13 cellular contexts compared by ENCODE assay signal in the genomic region with DNA sequence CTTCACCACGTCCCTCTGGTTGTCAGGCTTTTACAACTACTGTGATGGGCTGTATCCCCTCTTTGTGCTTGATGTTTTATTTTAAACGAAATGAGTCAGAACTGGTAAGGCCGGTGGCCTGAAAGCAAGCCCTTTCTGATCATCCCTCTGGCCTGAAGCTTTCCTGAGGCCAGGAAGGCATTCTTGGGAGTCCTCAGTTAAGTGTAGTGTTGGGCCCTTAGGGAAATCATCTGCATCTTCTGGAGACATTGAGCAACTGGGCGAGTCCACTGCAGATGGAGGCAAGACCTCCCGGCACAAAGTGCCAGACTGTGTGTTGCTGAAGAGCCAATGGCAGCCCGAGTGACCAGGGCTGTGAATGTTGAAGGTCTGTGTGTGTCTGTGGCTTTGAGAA. TPM values are rescaled to one million over a fixed set of nuclear protein-coding genes. Genes with fewer than 3 reads are reported as not detected.
DNase-seq lines count a peak whose midpoint lies in the region; ATAC-seq and TF ChIP-seq lines count a peak whose summit lies in the region.
"Had no signal": no experiment of that assay in that cellular context is flagged by ENCODE, and none has a peak within 500 bp of the region (broad histone marks: within the 10 kb centered on the region; RNA-seq: fewer than 3 reads in every experiment).

No MANE protein-coding gene starts in this region.

- peak overlapping the region; percentile 93 for H3K4me2 ChIP-seq in GM23338

- H3K9me3 ChIP-seq in iPS-18c (ENCODE audit: control insufficient read depth, insufficient read depth, low read length) (no peaks in the 10 kb centered on the region), gastrocnemius medialis (no peaks in the 10 kb centered on the region)
- H3K9me3 ChIP-seq: ovary, thyroid gland had no signal

- in situ Hi-C loops in gastrocnemius medialis (cut with MboI; ENCODE audit: low sequenced_read_pairs in 4 of 4), result no loop called here

- peaks cover 9% of the 10 kb centered on the region; the same call in 1 of the 2 replicates for H3F3A ChIP-seq in GM23338 (replicated peaks; ENCODE audit: low read depth)

- no peak for TF ChIP-seq CTCF in GM23338 (conservative IDR thresholded peaks at IDR 0.05; ENCODE audit: low read depth in 2 of 2)
- TF ChIP-seq CTCF in gastrocnemius medialis (IDR thresholded peaks at IDR 0.05 in 4 of 5, conservative IDR thresholded peaks at IDR 0.05 in 1 of 5), result no peak
- no peak for TF ChIP-seq CTCF in natural killer cell (IDR thresholded peaks at IDR 0.05)

- DNase-seq in GM23338 (ENCODE audit: low spot score), result peak; percentile 47
- peak in 2 of 61 donors; percentile 49 to 70 for DNase-seq in caudate nucleus (lab: John Stamatoyannopoulos, UW)
- peak in 1 of 2 donors; percentile 63 for DNase-seq in gastrocnemius medialis
- DNase-seq in OCI-M1 (lab: John Stamatoyannopoulos, UW), result no peak
- no peak for DNase-seq in putamen (ENCODE audit: low spot score)
- DNase-seq in natural killer cell, result no peak
- no peak for DNase-seq in epidermal melanocyte (ENCODE audit: insufficient read length, low spot score)
- DNase-seq: activated CD4-positive, alpha-beta T cell treated with anti-CD3 and anti-CD28 coated beads, Interleukin-2, amount 50 U/mL, for 1 hour; activated naive CD4-positive, alpha-beta T cell treated with anti-CD3 and anti-CD28 coated beads, Interleukin-2, amount 10 ng/mL, durations not matched to agents 7 days and 5 days; CD4-positive, CD25-positive, alpha-beta regulatory T cell had no signal

- no peak overlapping the region for H3K27ac Mint-ChIP-seq in GM23338
- H3K27ac Mint-ChIP-seq in natural killer cell, result no peak overlapping the region
- H3K27ac Mint-ChIP-seq: activated naive CD4-positive, alpha-beta T cell treated with anti-CD3 and anti-CD28 coated beads, Interleukin-2, amount 10 ng/mL, durations not matched to agents 7 days and 5 days; CD4-positive, CD25-positive, alpha-beta regulatory T cell had no signal

- H3K4me3 ChIP-seq in GM23338, result peak overlapping the region; percentile 73
- H3K4me3 ChIP-seq in iPS-18c (ENCODE audit: insufficient read depth, low read depth, low read length), result peak overlapping the region; percentile 55
- H3K4me3 ChIP-seq in gastrocnemius medialis, result peak overlapping the region; percentile 44 to 72 (median 56)

- peak; percentile 22 for ATAC-seq in GM23338
- ATAC-seq in gastrocnemius medialis, result peak; percentile 82 to 83
- no peak for ATAC-seq in natural killer cell

- H3K4me3 Mint-ChIP-seq in GM23338, result peak overlapping the region; percentile 70
- no peak overlapping the region for H3K4me3 Mint-ChIP-seq in natural killer cell
- H3K4me3 Mint-ChIP-seq: activated naive CD4-positive, alpha-beta T cell treated with anti-CD3 and anti-CD28 coated beads, Interleukin-2, amount 10 ng/mL, durations not matched to agents 7 days and 5 days; CD4-positive, CD25-positive, alpha-beta regulatory T cell had no signal

- TF ChIP-seq POLR2A in gastrocnemius medialis (IDR thresholded peaks at IDR 0.05), result no peak

- H3K36me3 ChIP-seq in GM23338 (ENCODE audit: insufficient read depth), result peaks cover 4% of the 10 kb centered on the region; the same call in 1 of the 2 replicates
- H3K36me3 ChIP-seq in gastrocnemius medialis, result no peaks in the 10 kb centered on the region
- H3K36me3 ChIP-seq: ovary, thyroid gland had no signal

- H3K36me3 Mint-ChIP-seq in GM23338 (ENCODE audit: low read depth), result peaks cover 14% of the 10 kb centered on the region
- no peaks in the 10 kb centered on the region for H3K36me3 Mint-ChIP-seq in natural killer cell
- H3K36me3 Mint-ChIP-seq: activated naive CD4-positive, alpha-beta T cell treated with anti-CD3 and anti-CD28 coated beads, Interleukin-2, amount 10 ng/mL, durations not matched to agents 7 days and 5 days; CD4-positive, CD25-positive, alpha-beta regulatory T cell had no signal

- H3K27me3 ChIP-seq in GM23338 (ENCODE audit: insufficient read depth) (peaks cover 54% of the 10 kb centered on the region), gastrocnemius medialis (peaks cover 0 to 7% (median under 1%) of the 10 kb centered on the region in 3 donors)
- H3K27me3 ChIP-seq: ovary, thyroid gland had no signal

- no peaks in the 10 kb centered on the region for H3K9me2 ChIP-seq in GM23338 (ENCODE audit: insufficient read depth)

- H3K9me3 Mint-ChIP-seq in GM23338, result peaks cover 20% of the 10 kb centered on the region
- H3K9me3 Mint-ChIP-seq in natural killer cell, result no peaks in the 10 kb centered on the region
- H3K9me3 Mint-ChIP-seq: activated naive CD4-positive, alpha-beta T cell treated with anti-CD3 and anti-CD28 coated beads, Interleukin-2, amount 10 ng/mL, durations not matched to agents 7 days and 5 days had no signal

- no peaks in the 10 kb centered on the region for H3K79me2 ChIP-seq in GM23338 (replicated peaks; ENCODE audit: insufficient read depth)

- H3K27ac ChIP-seq in GM23338 (ENCODE audit: low read depth), result no peak overlapping the region
- H3K27ac ChIP-seq in caudate nucleus (ENCODE audit: low read depth, low read length), result peak overlapping the region; percentile 83
- H3K27ac ChIP-seq in gastrocnemius medialis, result peak overlapping the region in 3 of 4 donors; percentile 41 to 61 (median 49)
- H3K27ac ChIP-seq: ovary, thyroid gland had no signal

- no peaks in the 10 kb centered on the region for H4K20me1 ChIP-seq in GM23338 (replicated peaks; ENCODE audit: insufficient read depth)

- H3K27me3 Mint-ChIP-seq in GM23338 (ENCODE audit: insufficient read depth, low read depth, poor library complexity) (peaks cover 51% of the 10 kb centered on the region), natural killer cell (ENCODE audit: low read depth in 2 of 2) (peaks cover 56 to 81% of the 10 kb centered on the region in 2 donors)

- intact Hi-C loops in gastrocnemius medialis (cut with DNase I; ENCODE audit: low total_unique reads) (no loop called here), natural killer cell (cut with micrococcal nuclease) (no loop called here)

- peak overlapping the region; percentile 97 for H2AFZ ChIP-seq in GM23338

- H3K4me1 Mint-ChIP-seq in GM23338, result peaks cover 42% of the 10 kb centered on the region
- H3K4me1 Mint-ChIP-seq in natural killer cell, result no peaks in the 10 kb centered on the region
- H3K4me1 Mint-ChIP-seq: activated naive CD4-positive, alpha-beta T cell treated with anti-CD3 and anti-CD28 coated beads, Interleukin-2, amount 10 ng/mL, durations not matched to agents 7 days and 5 days had no signal

- H3K4me1 ChIP-seq in GM23338 (ENCODE audit: insufficient read depth) (peaks cover 35% of the 10 kb centered on the region), gastrocnemius medialis (peaks cover 6 to 11% of the 10 kb centered on the region in 2 donors)

TF ChIP-seq in GM23338, 12 proteins besides CTCF, POLR2A, EP300 and RAD21:
- no peak for TF ChIP-seq ZNF331 (CRISPR knock-in tag; IDR thresholded peaks at IDR 0.05; ENCODE audit: low read depth)
- TF ChIP-seq POLR2AphosphoS5 (IDR thresholded peaks at IDR 0.05; ENCODE audit: low read depth), result no peak
- TF ChIP-seq EZH2 (IDR thresholded peaks at IDR 0.05; ENCODE audit: low read depth, unreplicated experiment), result no peak
- no peak for TF ChIP-seq STAT1 (IDR thresholded peaks at IDR 0.05; ENCODE audit: unreplicated experiment)
- no peak for TF ChIP-seq EZH2phosphoT487 (IDR thresholded peaks at IDR 0.05; ENCODE audit: unreplicated experiment)
- no peak for TF ChIP-seq CREB1 (CRISPR knock-in tag; IDR thresholded peaks at IDR 0.05; ENCODE audit: low read depth)
- TF ChIP-seq, protein P1, sequence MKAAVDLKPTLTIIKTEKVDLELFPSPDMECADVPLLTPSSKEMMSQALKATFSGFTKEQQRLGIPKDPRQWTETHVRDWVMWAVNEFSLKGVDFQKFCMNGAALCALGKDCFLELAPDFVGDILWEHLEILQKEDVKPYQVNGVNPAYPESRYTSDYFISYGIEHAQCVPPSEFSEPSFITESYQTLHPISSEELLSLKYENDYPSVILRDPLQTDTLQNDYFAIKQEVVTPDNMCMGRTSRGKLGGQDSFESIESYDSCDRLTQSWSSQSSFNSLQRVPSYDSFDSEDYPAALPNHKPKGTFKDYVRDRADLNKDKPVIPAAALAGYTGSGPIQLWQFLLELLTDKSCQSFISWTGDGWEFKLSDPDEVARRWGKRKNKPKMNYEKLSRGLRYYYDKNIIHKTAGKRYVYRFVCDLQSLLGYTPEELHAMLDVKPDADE (IDR thresholded peaks at IDR 0.05), result no peak
- no peak for TF ChIP-seq NANOG (IDR thresholded peaks at IDR 0.05; ENCODE audit: borderline replicate concordance)
- TF ChIP-seq ZNF114 (CRISPR knock-in tag; IDR thresholded peaks at IDR 0.05), result no peak
- TF ChIP-seq, protein P2, sequence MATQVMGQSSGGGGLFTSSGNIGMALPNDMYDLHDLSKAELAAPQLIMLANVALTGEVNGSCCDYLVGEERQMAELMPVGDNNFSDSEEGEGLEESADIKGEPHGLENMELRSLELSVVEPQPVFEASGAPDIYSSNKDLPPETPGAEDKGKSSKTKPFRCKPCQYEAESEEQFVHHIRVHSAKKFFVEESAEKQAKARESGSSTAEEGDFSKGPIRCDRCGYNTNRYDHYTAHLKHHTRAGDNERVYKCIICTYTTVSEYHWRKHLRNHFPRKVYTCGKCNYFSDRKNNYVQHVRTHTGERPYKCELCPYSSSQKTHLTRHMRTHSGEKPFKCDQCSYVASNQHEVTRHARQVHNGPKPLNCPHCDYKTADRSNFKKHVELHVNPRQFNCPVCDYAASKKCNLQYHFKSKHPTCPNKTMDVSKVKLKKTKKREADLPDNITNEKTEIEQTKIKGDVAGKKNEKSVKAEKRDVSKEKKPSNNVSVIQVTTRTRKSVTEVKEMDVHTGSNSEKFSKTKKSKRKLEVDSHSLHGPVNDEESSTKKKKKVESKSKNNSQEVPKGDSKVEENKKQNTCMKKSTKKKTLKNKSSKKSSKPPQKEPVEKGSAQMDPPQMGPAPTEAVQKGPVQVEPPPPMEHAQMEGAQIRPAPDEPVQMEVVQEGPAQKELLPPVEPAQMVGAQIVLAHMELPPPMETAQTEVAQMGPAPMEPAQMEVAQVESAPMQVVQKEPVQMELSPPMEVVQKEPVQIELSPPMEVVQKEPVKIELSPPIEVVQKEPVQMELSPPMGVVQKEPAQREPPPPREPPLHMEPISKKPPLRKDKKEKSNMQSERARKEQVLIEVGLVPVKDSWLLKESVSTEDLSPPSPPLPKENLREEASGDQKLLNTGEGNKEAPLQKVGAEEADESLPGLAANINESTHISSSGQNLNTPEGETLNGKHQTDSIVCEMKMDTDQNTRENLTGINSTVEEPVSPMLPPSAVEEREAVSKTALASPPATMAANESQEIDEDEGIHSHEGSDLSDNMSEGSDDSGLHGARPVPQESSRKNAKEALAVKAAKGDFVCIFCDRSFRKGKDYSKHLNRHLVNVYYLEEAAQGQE (IDR thresholded peaks at IDR 0.05; ENCODE audit: unreplicated experiment), result no peak
- TF ChIP-seq JUNB (IDR thresholded peaks at IDR 0.05; ENCODE audit: unreplicated experiment), result no peak

RNA-seq across cellular contexts. Expression of gene AMOTL2, which starts 33.0 kb away (rescaled TPM):
- 96.2 and 102 TPM in 2 replicates for total RNA-seq in GM23338 (2014; rRNA removed; shearing (Covaris generic))
- polyA plus RNA-seq in GM23338 (2016; fragmentation: Nextera tagmentation; extraction: Ambion mirVana), result 17.4 and 17.9 TPM in 2 replicates
- total RNA-seq in gastrocnemius medialis, result 10 to 100 TPM; 17.9 to 29.9 (median 20.6) TPM
- not detected for total RNA-seq in natural killer cell
- total RNA-seq: CD4-positive, CD25-positive, alpha-beta regulatory T cell had no signal
- polyA plus RNA-seq: CD4-positive, CD25-positive, alpha-beta regulatory T cell had no signal

Comparison
In these comparisons a context has a peak if more than half of its experiments do, and no peak if none do; other contexts are left out.
1. ATAC-seq: peak in GM23338 (single experiment) and gastrocnemius medialis (2 of 2); none in natural killer cell (0 of 3).
2. RNA of gene AMOTL2, which starts 33.0 kb away (total RNA-seq): 96.2 to 102 TPM in GM23338 and 17.9 to 29.9 TPM in gastrocnemius medialis; not detected in natural killer cell; every median in the first group is over 10 times any median in the second.
3. Peak in every context shown above with its lines, with median percentiles within 50 percentile points of each other: H3K4me3 ChIP-seq.